ENCODE assay signal across 10 cellular contexts in the genomic region with DNA sequence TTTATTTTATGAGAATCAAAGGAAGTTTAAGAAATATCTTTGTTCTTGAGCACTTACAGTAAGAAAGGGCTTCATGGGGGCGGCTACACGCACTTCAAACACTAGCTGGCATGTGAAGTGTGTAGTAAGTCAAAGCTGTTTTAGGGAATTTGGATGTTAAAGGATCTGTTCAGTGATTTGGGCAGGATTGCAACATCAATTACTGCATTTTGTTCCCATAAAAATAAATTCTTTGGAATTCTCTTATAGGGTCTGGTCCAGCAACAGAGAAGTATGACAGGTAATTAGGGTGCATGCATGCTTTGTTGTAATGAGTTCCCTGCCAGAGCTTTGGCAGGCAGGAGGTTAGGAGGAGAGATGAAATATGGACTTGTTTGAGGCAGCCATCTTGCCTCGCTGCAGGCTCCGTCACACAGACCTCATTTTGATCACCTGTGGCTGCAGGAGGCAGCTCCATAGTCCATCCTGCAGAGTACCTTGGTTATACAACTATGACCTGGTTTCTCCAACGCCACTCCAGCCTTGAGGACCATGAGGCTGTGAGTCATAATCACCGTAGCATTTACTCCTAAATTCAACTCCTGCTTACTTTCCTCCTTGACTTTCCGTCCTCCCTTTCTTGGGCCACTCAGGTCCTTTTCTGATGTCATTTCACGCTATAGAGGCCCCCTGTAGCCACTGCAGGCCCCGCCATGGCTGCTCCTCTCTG. TPM values are rescaled to one million over a fixed set of nuclear protein-coding genes. Genes with fewer than 3 reads are reported as not detected.
DNase-seq lines count a peak whose midpoint lies in the region; ATAC-seq, FAIRE-seq and TF ChIP-seq lines count a peak whose summit lies in the region.
"Had no signal": no experiment of that assay in that cellular context is flagged by ENCODE, and none has a peak within 500 bp of the region (broad histone marks: within the 10 kb centered on the region; RNA-seq: fewer than 3 reads in every experiment).

No MANE protein-coding gene starts in this region.

- FAIRE-seq in frontal cortex (lab: Jason Lieb, UNC): no peak
- FAIRE-seq: colon had no signal

- ATAC-seq in HG03280 (IDR thresholded peaks at IDR 0.05; ENCODE audit: unreplicated experiment) (no peak), GM21576 (IDR thresholded peaks at IDR 0.05; ENCODE audit: unreplicated experiment) (no peak)

- H3K4me3 Mint-ChIP-seq in nephron progenitor cell: peak overlapping the region; percentile 72

- H3K36me3 Mint-ChIP-seq in nephron progenitor cell (ENCODE audit: low read depth): no peaks in the 10 kb centered on the region

- H3K27ac ChIP-seq in ACC112 (ENCODE audit: low read depth, low read length): peak overlapping the region; percentile 100

- peak; percentile 51 for DNase-seq in M059J (ENCODE audit: low read depth)
- DNase-seq in cerebellar cortex (ENCODE audit: low spot score): peak; percentile 57
- no peak for DNase-seq in nephron progenitor cell
- DNase-seq in frontal cortex (ENCODE audit: low spot score in 2 of 2): no peak
- no peak for DNase-seq in NCI-H2081 (lab: John Stamatoyannopoulos, UW)
- DNase-seq: DND-41 had no signal

- no peaks in the 10 kb centered on the region for H3K36me3 ChIP-seq in ACC112 (ENCODE audit: insufficient read depth, low read length)

- peak overlapping the region; percentile 73 for H3K4me3 ChIP-seq in ACC112 (ENCODE audit: low read depth, low read length)

- peak overlapping the region; percentile 98 for H3K27ac Mint-ChIP-seq in nephron progenitor cell

- no peaks in the 10 kb centered on the region for H3K27me3 Mint-ChIP-seq in nephron progenitor cell (ENCODE audit: low read depth, poor library complexity)

- no peak for TF ChIP-seq CTCF in nephron progenitor cell (IDR thresholded peaks at IDR 0.05)

- H3K79me2 ChIP-seq in ACC112 (ENCODE audit: control insufficient read depth, insufficient read depth, low read length, unreplicated experiment): no peaks in the 10 kb centered on the region

- H3K4me1 ChIP-seq in ACC112 (ENCODE audit: control insufficient read depth, insufficient read depth, low read length, unreplicated experiment): peaks cover 46% of the 10 kb centered on the region

- H3K4me1 Mint-ChIP-seq in nephron progenitor cell: peaks cover 47% of the 10 kb centered on the region

- no peaks in the 10 kb centered on the region for H3K9me3 Mint-ChIP-seq in nephron progenitor cell

- no peaks in the 10 kb centered on the region for H3K27me3 ChIP-seq in ACC112 (ENCODE audit: insufficient read depth, low read length)

- peak overlapping the region; percentile 86 for H2AFZ ChIP-seq in ACC112 (ENCODE audit: low read length, unreplicated experiment)

RNA-seq across cellular contexts. Expression of gene EML4, which starts 26.5 kb away (rescaled TPM):
- 27.5 and 36.7 TPM in 2 replicates for total RNA-seq in M059J (2014; rRNA removed; shearing (Covaris generic))
- 33.8 TPM for total RNA-seq in frontal cortex

Comparison
In these comparisons a context has a peak if more than half of its experiments do, and no peak if none do; other contexts are left out.
1. DNase-seq: peak in M059J (single experiment) and cerebellar cortex (single experiment); none in nephron progenitor cell (single experiment), frontal cortex (0 of 2) and NCI-H2081 (0 of 2).